Comparison of ENCODE assay signal across 24 cellular contexts in the genomic region with DNA sequence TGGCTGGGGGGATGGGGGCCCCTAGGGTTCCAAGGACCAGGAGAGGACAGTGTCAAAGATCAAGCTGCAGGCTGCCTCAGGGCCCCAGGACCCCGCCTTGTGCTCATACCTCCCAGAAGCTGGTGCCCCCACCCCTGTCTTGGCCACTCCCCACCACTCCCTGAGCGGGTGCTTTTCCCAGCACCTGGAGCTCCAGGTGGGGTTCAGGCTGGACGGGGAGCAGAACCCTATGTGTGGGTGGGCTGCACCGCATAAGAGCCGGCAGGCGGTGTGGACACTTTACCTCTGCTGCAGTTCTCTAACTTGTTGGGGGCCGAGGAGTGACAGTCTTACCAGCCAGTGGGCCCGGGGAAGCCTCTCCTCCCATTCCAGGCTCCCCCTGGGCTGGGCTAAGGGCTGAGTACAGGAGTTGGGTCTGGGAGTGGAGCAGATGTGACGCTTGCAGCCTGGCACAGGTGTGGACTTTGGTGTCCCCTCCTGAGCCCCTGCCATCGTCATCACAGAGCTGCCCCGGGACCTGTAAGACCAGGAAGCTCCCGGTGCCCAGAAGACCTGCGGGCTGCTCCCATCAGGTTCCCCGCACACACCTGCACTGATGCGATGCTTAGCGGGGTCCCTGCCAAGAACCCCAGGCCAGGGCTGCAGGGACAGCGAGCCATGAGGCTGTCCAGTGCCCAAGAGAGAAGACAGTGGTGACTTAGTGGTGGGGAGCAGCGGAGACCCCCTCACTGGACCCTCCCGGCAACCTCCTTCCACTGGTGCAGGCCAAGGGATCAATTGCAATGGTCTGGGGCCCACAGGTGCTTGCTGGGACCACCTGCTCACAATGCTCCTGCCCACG.
A peak's percentile ranks its signal among the peaks of the same experiment; 100 is the strongest.
DNase-seq lines count a peak whose midpoint lies in the region; ATAC-seq and TF ChIP-seq lines count a peak whose summit lies in the region.
"Had no signal": no experiment of that assay in that cellular context is flagged by ENCODE, and none has a peak within 500 bp of the region (broad histone marks: within the 10 kb centered on the region; RNA-seq: fewer than 3 reads in every experiment).

No MANE protein-coding gene starts in this region.

- H3K4me3 Mint-ChIP-seq in neural progenitor cell (no peak overlapping the region), type B pancreatic cell (no peak overlapping the region)
- no peak overlapping the region for H3K4me3 Mint-ChIP-seq in CD8-positive, alpha-beta memory T cell
- H3K4me3 Mint-ChIP-seq: CD4-positive, alpha-beta memory T cell; IgD-negative memory B cell had no signal

- H3K9me3 Mint-ChIP-seq in neural progenitor cell (no peaks in the 10 kb centered on the region), type B pancreatic cell (no peaks in the 10 kb centered on the region)
- no peaks in the 10 kb centered on the region for H3K9me3 Mint-ChIP-seq in CD8-positive, alpha-beta memory T cell

- H3K36me3 Mint-ChIP-seq in neural progenitor cell = no peaks in the 10 kb centered on the region
- H3K36me3 Mint-ChIP-seq in type B pancreatic cell = no peaks in the 10 kb centered on the region
- no peaks in the 10 kb centered on the region for H3K36me3 Mint-ChIP-seq in CD8-positive, alpha-beta memory T cell
- H3K36me3 Mint-ChIP-seq: CD4-positive, alpha-beta memory T cell; IgD-negative memory B cell had no signal

- ATAC-seq in GM18502 (IDR thresholded peaks at IDR 0.05; ENCODE audit: poor library complexity, unreplicated experiment) = no peak
- ATAC-seq: HCT116 had no signal

- CTCF ChIA-PET in CD8-positive, alpha-beta memory T cell (lab: Charles Lee) = no interaction called here

- no peaks in the 10 kb centered on the region for H3K79me2 ChIP-seq in neural progenitor cell (ENCODE audit: low read depth)

- H3K27ac Mint-ChIP-seq in neural progenitor cell (no peak overlapping the region), type B pancreatic cell (no peak overlapping the region)
- no peak overlapping the region for H3K27ac Mint-ChIP-seq in CD8-positive, alpha-beta memory T cell
- H3K27ac Mint-ChIP-seq: CD4-positive, alpha-beta memory T cell; IgD-negative memory B cell had no signal

- no peaks in the 10 kb centered on the region for H3K9me3 ChIP-seq in WERI-Rb-1 (ENCODE audit: severe bottlenecking)
- no peaks in the 10 kb centered on the region for H3K9me3 ChIP-seq in neural progenitor cell (ENCODE audit: low read depth)
- no peaks in the 10 kb centered on the region for H3K9me3 ChIP-seq in CD8-positive, alpha-beta memory T cell (ENCODE audit: low read length)
- H3K9me3 ChIP-seq: Caco-2 had no signal

- H3K36me3 ChIP-seq in WERI-Rb-1 (no peaks in the 10 kb centered on the region), neural progenitor cell (no peaks in the 10 kb centered on the region)
- H3K36me3 ChIP-seq in CD8-positive, alpha-beta memory T cell (ENCODE audit: insufficient read depth, low read length) = no peaks in the 10 kb centered on the region
- H3K36me3 ChIP-seq: SJSA1 had no signal

- H3K4me1 Mint-ChIP-seq in neural progenitor cell = peaks cover 21% of the 10 kb centered on the region
- peaks cover 13% of the 10 kb centered on the region for H3K4me1 Mint-ChIP-seq in type B pancreatic cell (ENCODE audit: unreplicated experiment)
- no peaks in the 10 kb centered on the region for H3K4me1 Mint-ChIP-seq in CD8-positive, alpha-beta memory T cell

- H3F3A ChIP-seq in neural progenitor cell (ENCODE audit: low read depth) = no peaks in the 10 kb centered on the region

- TF ChIP-seq CTCF in WERI-Rb-1 (IDR thresholded peaks at IDR 0.05; ENCODE audit: low read depth, low read length) (no peak), neural progenitor cell (IDR thresholded peaks at IDR 0.05) (no peak), type B pancreatic cell (conservative IDR thresholded peaks at IDR 0.05) (no peak)

- POLR2A ChIA-PET in CD8-positive, alpha-beta memory T cell (lab: Charles Lee) = no interaction called here

- H3K4me3 ChIP-seq in WERI-Rb-1 (ENCODE audit: low read depth, low read length) = no peak overlapping the region
- no peak overlapping the region for H3K4me3 ChIP-seq in neural progenitor cell
- H3K4me3 ChIP-seq in CD8-positive, alpha-beta memory T cell (ENCODE audit: low read length) = no peak overlapping the region
- H3K4me3 ChIP-seq: PC-9, SJSA1 had no signal

- H3K27ac ChIP-seq in WERI-Rb-1 (peak overlapping the region; percentile 88), neural progenitor cell (no peak overlapping the region)
- no peak overlapping the region for H3K27ac ChIP-seq in CD8-positive, alpha-beta memory T cell (ENCODE audit: low read depth, low read length)
- H3K27ac ChIP-seq: KMS-11, PC-9, SJSA1 had no signal

- DNase-seq in activated CD8-positive, alpha-beta memory T cell treated with anti-CD3 and anti-CD28 coated beads, Interleukin-2, amount 50 U/mL, for 48 hours = peak; percentile 20
- DNase-seq in activated CD8-positive, alpha-beta memory T cell treated with anti-CD3 and anti-CD28 coated beads for 24 hours = no peak
- DNase-seq in WERI-Rb-1 = no peak
- no peak for DNase-seq in neural progenitor cell (ENCODE audit: low spot score)
- peak; percentile 65 for DNase-seq in type B pancreatic cell (ENCODE audit: extremely low spot score, unreplicated experiment)
- DNase-seq in kidney glomerular epithelial cell (lab: John Stamatoyannopoulos, UW) = no peak
- no peak for DNase-seq in CD8-positive, alpha-beta memory T cell
- DNase-seq: Caco-2; CD4-positive, alpha-beta memory T cell; EL; GF-D8; GOT3; NCI-H1092; NCI-H1417 treated with DMSO at 0.1 percent for 48 hours; NCI-H187 treated with DMSO at 0.1 percent for 48 hours; NCI-H446; NCI-H774; PC-9; Right ventricle myocardium superior had no signal

- H3K27me3 Mint-ChIP-seq in neural progenitor cell (ENCODE audit: insufficient read depth, low read depth) (peaks cover 11% of the 10 kb centered on the region), type B pancreatic cell (peaks cover 17% of the 10 kb centered on the region)
- H3K27me3 Mint-ChIP-seq in CD8-positive, alpha-beta memory T cell = peaks cover 3 to 9% of the 10 kb centered on the region in 2 donors
- H3K27me3 Mint-ChIP-seq: IgD-negative memory B cell had no signal

- H3K9ac ChIP-seq in neural progenitor cell = no peak overlapping the region
- H3K9ac ChIP-seq: KMS-11 had no signal

- H3K27me3 ChIP-seq in WERI-Rb-1 (ENCODE audit: insufficient read depth, low read depth, severe bottlenecking) (no peaks in the 10 kb centered on the region), neural progenitor cell (no peaks in the 10 kb centered on the region)
- no peaks in the 10 kb centered on the region for H3K27me3 ChIP-seq in CD8-positive, alpha-beta memory T cell (ENCODE audit: insufficient read depth, low read length, poor library complexity, severe bottlenecking)
- H3K27me3 ChIP-seq: SJSA1 had no signal

- H3K4me1 ChIP-seq in neural progenitor cell = peaks cover 18% of the 10 kb centered on the region
- H3K4me1 ChIP-seq in CD8-positive, alpha-beta memory T cell (ENCODE audit: insufficient read depth, low read length) = no peaks in the 10 kb centered on the region
- H3K4me1 ChIP-seq: Caco-2, SJSA1 had no signal

- no peak overlapping the region for H2AFZ ChIP-seq in neural progenitor cell (replicated peaks)
- H2AFZ ChIP-seq: PC-9 had no signal

- H4K20me1 ChIP-seq in neural progenitor cell (ENCODE audit: low read depth) = no peaks in the 10 kb centered on the region

- peak overlapping the region; percentile 57 for H3K4me2 ChIP-seq in neural progenitor cell
- H3K4me2 ChIP-seq: KMS-11, PC-9 had no signal

Comparison
In these comparisons a context has a peak if more than half of its experiments do, and no peak if none do; other contexts are left out.
1. DNase-seq: peak in activated CD8-positive, alpha-beta memory T cell treated with anti-CD3 and anti-CD28 coated beads, Interleukin-2, amount 50 U/mL, for 48 hours (single experiment) and type B pancreatic cell (single experiment); none in activated CD8-positive, alpha-beta memory T cell treated with anti-CD3 and anti-CD28 coated beads for 24 hours (single experiment), WERI-Rb-1 (single experiment), neural progenitor cell (single experiment), kidney glomerular epithelial cell (single experiment) and CD8-positive, alpha-beta memory T cell (0 of 5).